ENCODE assay signal across 29 cellular contexts in the genomic region with DNA sequence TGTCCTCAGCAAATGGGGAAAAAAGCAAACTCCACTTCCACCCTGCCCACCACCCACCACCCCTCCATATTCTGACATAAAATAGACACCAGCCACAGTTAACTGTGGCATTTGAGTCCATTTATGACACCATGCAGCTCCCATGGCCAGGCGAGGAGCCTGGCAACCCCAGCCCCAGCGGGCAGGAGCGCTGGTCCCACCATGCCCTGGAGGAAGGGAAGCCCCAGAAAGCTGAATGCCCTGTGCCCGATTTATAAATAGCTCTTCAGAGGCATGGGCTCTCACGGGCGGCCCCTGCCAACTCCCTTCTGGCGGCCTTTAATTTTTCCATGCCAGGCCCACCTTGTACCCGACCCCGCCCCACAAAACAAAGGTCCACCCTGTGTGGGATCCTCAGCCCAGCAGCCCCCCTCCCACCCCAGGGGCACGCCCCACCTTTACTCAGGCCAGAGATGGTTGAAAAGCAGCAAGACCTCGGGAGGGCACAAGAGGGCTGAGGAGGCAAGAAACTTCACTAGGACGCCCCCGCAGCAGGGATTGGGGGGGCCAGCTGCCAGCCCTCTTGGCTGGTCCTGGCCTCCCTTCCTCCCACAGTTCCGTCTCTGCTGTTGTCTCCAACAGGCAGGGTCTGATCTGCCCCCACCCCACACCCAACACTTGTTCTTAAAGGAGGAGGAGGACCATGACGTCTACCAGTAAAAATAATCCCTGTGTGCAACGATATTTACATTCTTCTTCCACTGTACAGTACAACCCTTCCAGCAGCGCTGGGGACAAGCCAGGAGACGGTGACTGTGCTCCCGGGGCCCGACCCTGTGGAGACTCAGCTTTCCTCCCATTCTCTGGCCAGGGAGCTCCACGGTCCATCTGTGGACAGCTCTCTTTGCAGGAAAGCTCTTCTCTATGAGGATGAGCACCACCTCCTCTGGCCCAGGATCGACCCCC.
DNase-seq lines count a peak whose midpoint lies in the region; ATAC-seq and TF ChIP-seq lines count a peak whose summit lies in the region.
"Had no signal": no experiment of that assay in that cellular context is flagged by ENCODE, and none has a peak within 500 bp of the region (broad histone marks: within the 10 kb centered on the region; RNA-seq: fewer than 3 reads in every experiment).

No MANE protein-coding gene starts in this region.

- no peak overlapping the region for H2AFZ ChIP-seq in H9 (ENCODE audit: low read length)
- no peak overlapping the region for H2AFZ ChIP-seq in mesenchymal stem cell (ENCODE audit: low read depth, low read length)

- no peak overlapping the region for H2BK15ac ChIP-seq in H9 (ENCODE audit: low read depth, low read length)
- H2BK15ac ChIP-seq in mesenchymal stem cell (ENCODE audit: low read depth, poor library complexity, severe bottlenecking): peak overlapping the region; percentile 45

- no peaks in the 10 kb centered on the region for H3K27me3 ChIP-seq in H9 (ENCODE audit: insufficient read depth, low read length)
- H3K27me3 ChIP-seq in mesenchymal stem cell (ENCODE audit: control insufficient read depth in 1 of 2, insufficient read depth in 1 of 2, low read length in 2 of 2): no peaks in the 10 kb centered on the region
- H3K27me3 ChIP-seq in gastrocnemius medialis: no peaks in the 10 kb centered on the region
- H3K27me3 ChIP-seq: BLaER1, body of pancreas, dorsolateral prefrontal cortex, esophagus squamous epithelium had no signal

- no CpG with 5 or more reads among the region's 22 CpGs for WGBS in H9 (ENCODE audit: extremely low coverage, insufficient read length, low lambda C conversion rate)
- WGBS in mesenchymal stem cell: 90% methylated on average over 22 of the region's 22 CpGs

- H3K79me2 ChIP-seq in H9 (ENCODE audit: insufficient read depth, low read length): no peaks in the 10 kb centered on the region

- intact Hi-C loops in gastrocnemius medialis (cut with DNase I; ENCODE audit: low total_unique reads): loop anchor here (5.0 kb wide), 1 partner anchor 258 kb away; no protein-coding TSS in a partner anchor
- intact Hi-C loops in activated CD4-positive, alpha-beta T cell treated with anti-CD3 and anti-CD28 coated beads, Interleukin-2, amount 10 ng/mL, durations not matched to agents 24 days and 14 days (cut with micrococcal nuclease): no loop called here

- H3K36me3 Mint-ChIP-seq in H9 (ENCODE audit: insufficient read depth in 1 of 3, low read depth in 3 of 3) (no peaks in the 10 kb centered on the region; a peak in 1 of 7 replicates), chondrocyte (ENCODE audit: low read depth) (peaks cover 1% of the 10 kb centered on the region)
- no peaks in the 10 kb centered on the region for H3K36me3 Mint-ChIP-seq in activated CD4-positive, alpha-beta T cell treated with anti-CD3 and anti-CD28 coated beads, Interleukin-2, amount 10 ng/mL, durations not matched to agents 24 days and 14 days (ENCODE audit: low read depth)
- H3K36me3 Mint-ChIP-seq: naive B cell; stimulated activated effector memory CD8-positive, alpha-beta T cell treated with anti-CD3 and anti-CD28 coated beads, Interleukin-12 subunit alpha, Interleukin-12 subunit beta, amount 100 ng/mL, for 72 hours; type B pancreatic cell had no signal

- H3K4me2 ChIP-seq in H9 (ENCODE audit: insufficient read depth, insufficient read length, low read length): no peak overlapping the region
- H3K4me2 ChIP-seq in mesenchymal stem cell (ENCODE audit: low read length, poor library complexity, severe bottlenecking): no peak overlapping the region
- H3K4me2 ChIP-seq: BLaER1 had no signal

- no peak overlapping the region for H3K56ac ChIP-seq in H9 (ENCODE audit: insufficient read length, low read depth, low read length)

- ATAC-seq in gastrocnemius medialis (peak; percentile 36 to 60), HG02973 (IDR thresholded peaks at IDR 0.05; ENCODE audit: unreplicated experiment) (no peak)
- ATAC-seq: activated CD8-positive, alpha-beta T cell treated with anti-CD3 and anti-CD28 coated beads, Interleukin-2, amount 10 ng/mL, durations not matched to agents 7 days and 5 days; body of pancreas; Panc1; stimulated activated effector memory CD8-positive, alpha-beta T cell treated with anti-CD3 and anti-CD28 coated beads, Interleukin-12 subunit alpha, Interleukin-12 subunit beta, amount 100 ng/mL, for 72 hours had no signal

- H3K18ac ChIP-seq in H9 (ENCODE audit: insufficient read length, low read depth, low read length): no peak overlapping the region
- H3K18ac ChIP-seq in mesenchymal stem cell (ENCODE audit: low read depth in 1 of 2, low read length in 2 of 2): peak overlapping the region; percentile 43 to 66

- H2BK120ac ChIP-seq in H9 (ENCODE audit: low read depth, low read length, poor library complexity, severe bottlenecking): no peak overlapping the region
- no peak overlapping the region for H2BK120ac ChIP-seq in mesenchymal stem cell (ENCODE audit: low read depth, low read length)

- H3K9me3 ChIP-seq in H9 (ENCODE audit: control insufficient read depth, low read depth, low read length): no peaks in the 10 kb centered on the region
- H3K9me3 ChIP-seq in mesenchymal stem cell (ENCODE audit: control insufficient read depth, low read length): no peaks in the 10 kb centered on the region
- H3K9me3 ChIP-seq in gastrocnemius medialis: no peaks in the 10 kb centered on the region
- H3K9me3 ChIP-seq: BLaER1, body of pancreas, esophagus squamous epithelium, prostate gland had no signal

- H3K9ac ChIP-seq in H9 (ENCODE audit: extremely low read depth, insufficient read length, low read length) (no peak overlapping the region), mesenchymal stem cell (ENCODE audit: low read length) (no peak overlapping the region)
- H3K9ac ChIP-seq: BLaER1 had no signal

- H3K9me3 Mint-ChIP-seq in H9: no peaks in the 10 kb centered on the region; a peak in 2 of 5 replicates
- H3K9me3 Mint-ChIP-seq in chondrocyte (ENCODE audit: low read depth): no peaks in the 10 kb centered on the region
- H3K9me3 Mint-ChIP-seq in activated CD4-positive, alpha-beta T cell treated with anti-CD3 and anti-CD28 coated beads, Interleukin-2, amount 10 ng/mL, durations not matched to agents 24 days and 14 days: no peaks in the 10 kb centered on the region
- H3K9me3 Mint-ChIP-seq: activated naive CD4-positive, alpha-beta T cell treated with anti-CD3 and anti-CD28 coated beads for 36 hours; stimulated activated effector memory CD8-positive, alpha-beta T cell treated with anti-CD3 and anti-CD28 coated beads, Interleukin-12 subunit alpha, Interleukin-12 subunit beta, amount 100 ng/mL, for 72 hours; type B pancreatic cell had no signal

- no peak overlapping the region for H3K4me3 Mint-ChIP-seq in H9
- no peak overlapping the region for H3K4me3 Mint-ChIP-seq in chondrocyte (ENCODE audit: unreplicated experiment)
- H3K4me3 Mint-ChIP-seq in activated CD4-positive, alpha-beta T cell treated with anti-CD3 and anti-CD28 coated beads, Interleukin-2, amount 10 ng/mL, durations not matched to agents 24 days and 14 days: no peak overlapping the region
- H3K4me3 Mint-ChIP-seq: activated CD8-positive, alpha-beta T cell treated with anti-CD3 and anti-CD28 coated beads, Interleukin-2, amount 10 ng/mL, durations not matched to agents 7 days and 5 days; activated naive CD4-positive, alpha-beta T cell treated with anti-CD3 and anti-CD28 coated beads for 36 hours; naive B cell; stimulated activated effector memory CD8-positive, alpha-beta T cell treated with anti-CD3 and anti-CD28 coated beads, Interleukin-12 subunit alpha, Interleukin-12 subunit beta, amount 100 ng/mL, for 72 hours; type B pancreatic cell had no signal

- no peak overlapping the region for H4K5ac ChIP-seq in H9 (ENCODE audit: insufficient read length, low read depth, low read length)

- peaks cover 19% of the 10 kb centered on the region for H3K27me3 Mint-ChIP-seq in H9 (ENCODE audit: low read depth)
- peaks cover 9% of the 10 kb centered on the region for H3K27me3 Mint-ChIP-seq in chondrocyte (ENCODE audit: low read depth)
- H3K27me3 Mint-ChIP-seq in activated CD4-positive, alpha-beta T cell treated with anti-CD3 and anti-CD28 coated beads, Interleukin-2, amount 10 ng/mL, durations not matched to agents 24 days and 14 days: peaks cover 6% of the 10 kb centered on the region

- no peaks in the 10 kb centered on the region for H4K20me1 ChIP-seq in H9 (ENCODE audit: control insufficient read depth, insufficient read depth, insufficient read length)
- H4K20me1 ChIP-seq: BLaER1 had no signal

- DNase-seq in H9 (peak; percentile 28), chondrocyte (ENCODE audit: low spot score) (no peak), mesenchymal stem cell (no peak), gastrocnemius medialis (peak; percentile 25 to 28), C1 segment of cervical spinal cord (lab: John Stamatoyannopoulos, UW) (no peak)
- no peak for DNase-seq in activated CD4-positive, alpha-beta T cell treated with anti-CD3 and anti-CD28 coated beads, Interleukin-2, amount 10 ng/mL, durations not matched to agents 24 days and 14 days
- DNase-seq: activated CD8-positive, alpha-beta T cell treated with anti-CD3 and anti-CD28 coated beads, Interleukin-2, amount 10 ng/mL, durations not matched to agents 7 days and 5 days; activated naive CD4-positive, alpha-beta T cell treated with anti-CD3 and anti-CD28 coated beads for 36 hours; body of pancreas; cerebellar nuclear complex; DMS53; dorsolateral prefrontal cortex; esophagus squamous epithelium; foreskin melanocyte; hypothalamus; KBM-7; MM.1S; naive B cell; NCI-H1105 treated with DMSO at 0.1 percent for 48 hours; NCI-H2029 treated with DMSO at 0.1 percent for 48 hours; NCI-H524 treated with DMSO at 0.1 percent for 48 hours; SHP77 treated with DMSO at 0.1 percent for 48 hours; SW 1271 had no signal

- H3K27ac ChIP-seq in H9 (ENCODE audit: insufficient read length, low read depth, low read length) (no peak overlapping the region), mesenchymal stem cell (ENCODE audit: low read length, poor library complexity, severe bottlenecking) (no peak overlapping the region), gastrocnemius medialis (peak overlapping the region; percentile 54 to 80 (median 75))
- H3K27ac ChIP-seq: BLaER1, body of pancreas, dorsolateral prefrontal cortex, esophagus squamous epithelium, prostate gland had no signal

- H4K91ac ChIP-seq in H9 (ENCODE audit: insufficient read length, low read depth, low read length) (no peak overlapping the region), mesenchymal stem cell (ENCODE audit: low read length) (peak overlapping the region; percentile 58)

- H2BK5ac ChIP-seq in H9 (ENCODE audit: insufficient read length, low read length) (no peak overlapping the region), mesenchymal stem cell (ENCODE audit: low read depth, low read length, poor library complexity, severe bottlenecking) (no peak overlapping the region)

- H3K36me3 ChIP-seq in mesenchymal stem cell (ENCODE audit: control insufficient read depth in 1 of 2, insufficient read depth in 2 of 2, low read depth in 1 of 2, low read length in 2 of 2) (no peaks in the 10 kb centered on the region), gastrocnemius medialis (no peaks in the 10 kb centered on the region)
- H3K36me3 ChIP-seq: BLaER1, esophagus squamous epithelium, prostate gland had no signal

- no peak overlapping the region for H2AK5ac ChIP-seq in H9 (ENCODE audit: insufficient read length, low read length)
- no peak overlapping the region for H2AK5ac ChIP-seq in mesenchymal stem cell (ENCODE audit: low read length, severe bottlenecking)

- no peak overlapping the region for H3K4me3 ChIP-seq in mesenchymal stem cell (ENCODE audit: insufficient read depth in 1 of 2, low read depth in 1 of 2, low read length in 2 of 2)
- peak overlapping the region in 3 of 4 donors; percentile 30 to 43 (median 34) for H3K4me3 ChIP-seq in gastrocnemius medialis
- H3K4me3 ChIP-seq: BLaER1, body of pancreas, dorsolateral prefrontal cortex, esophagus squamous epithelium, prostate gland had no signal

- no peak overlapping the region for H2BK20ac ChIP-seq in H9 (ENCODE audit: low read depth, low read length, poor library complexity, severe bottlenecking)

- H3K4me1 ChIP-seq in H9 (ENCODE audit: insufficient read depth, low read length): no peaks in the 10 kb centered on the region; the same call in 1 of the 2 replicates
- peaks cover 2% of the 10 kb centered on the region for H3K4me1 ChIP-seq in mesenchymal stem cell (ENCODE audit: control insufficient read depth, insufficient read depth, low read depth, low read length)
- H3K4me1 ChIP-seq in gastrocnemius medialis: peaks cover 10 to 13% of the 10 kb centered on the region in 2 donors
- H3K4me1 ChIP-seq: BLaER1, body of pancreas, prostate gland had no signal

- no peak overlapping the region for H3K4ac ChIP-seq in H9 (ENCODE audit: low read depth, low read length)
- H3K4ac ChIP-seq in mesenchymal stem cell (ENCODE audit: low read depth in 1 of 2, low read length in 2 of 2): no peak overlapping the region

- H3K14ac ChIP-seq in H9 (ENCODE audit: insufficient read depth, low read length) (no peak overlapping the region), mesenchymal stem cell (ENCODE audit: low read length in 2 of 2) (no peak overlapping the region)

- peak in 1 of 2 donors; percentile 30 for TF ChIP-seq POLR2A in gastrocnemius medialis (IDR thresholded peaks at IDR 0.05)

- H3K4me1 Mint-ChIP-seq in H9: peaks cover 26 to 27% of the 10 kb centered on the region in 2 experiments
- peaks cover 3% of the 10 kb centered on the region for H3K4me1 Mint-ChIP-seq in chondrocyte (ENCODE audit: low read depth)
- H3K4me1 Mint-ChIP-seq in activated CD4-positive, alpha-beta T cell treated with anti-CD3 and anti-CD28 coated beads, Interleukin-2, amount 10 ng/mL, durations not matched to agents 24 days and 14 days: no peaks in the 10 kb centered on the region
- H3K4me1 Mint-ChIP-seq: naive B cell had no signal

- in situ Hi-C loops in gastrocnemius medialis (cut with MboI; ENCODE audit: low sequenced_read_pairs in 4 of 4): no loop called here

- H3K23ac ChIP-seq in H9 (ENCODE audit: insufficient read length, low read depth, low read length) (no peak overlapping the region), mesenchymal stem cell (ENCODE audit: low read length in 2 of 2) (peak overlapping the region in 1 of 2 experiments; percentile 5)

- H3K27ac Mint-ChIP-seq in H9 (peak overlapping the region in 2 of 3 experiments; percentile 42 to 83; a peak in 2 of 7 replicates), chondrocyte (ENCODE audit: unreplicated experiment) (peak overlapping the region; percentile 57)
- H3K27ac Mint-ChIP-seq in activated CD4-positive, alpha-beta T cell treated with anti-CD3 and anti-CD28 coated beads, Interleukin-2, amount 10 ng/mL, durations not matched to agents 24 days and 14 days: no peak overlapping the region
- H3K27ac Mint-ChIP-seq: activated CD8-positive, alpha-beta T cell treated with anti-CD3 and anti-CD28 coated beads, Interleukin-2, amount 10 ng/mL, durations not matched to agents 7 days and 5 days; activated naive CD4-positive, alpha-beta T cell treated with anti-CD3 and anti-CD28 coated beads for 36 hours; naive B cell; stimulated activated effector memory CD8-positive, alpha-beta T cell treated with anti-CD3 and anti-CD28 coated beads, Interleukin-12 subunit alpha, Interleukin-12 subunit beta, amount 100 ng/mL, for 72 hours; type B pancreatic cell had no signal

- H3K79me1 ChIP-seq in H9 (ENCODE audit: insufficient read depth, low read depth, low read length, poor library complexity, severe bottlenecking) (no peaks in the 10 kb centered on the region), mesenchymal stem cell (replicated peaks; ENCODE audit: low read length, poor library complexity, severe bottlenecking) (no peaks in the 10 kb centered on the region)

- H2BK12ac ChIP-seq in H9 (ENCODE audit: insufficient read length, low read depth, low read length): no peak overlapping the region
- peak overlapping the region in 1 of 2 experiments; percentile 77 for H2BK12ac ChIP-seq in mesenchymal stem cell (ENCODE audit: low read length in 2 of 2)

- no peak for TF ChIP-seq CTCF in H9 (conservative IDR thresholded peaks at IDR 0.05)
- no peak for TF ChIP-seq CTCF in chondrocyte (IDR thresholded peaks at IDR 0.05)
- TF ChIP-seq CTCF in gastrocnemius medialis (IDR thresholded peaks at IDR 0.05 in 4 of 5, conservative IDR thresholded peaks at IDR 0.05 in 1 of 5): no peak

- H3T11ph ChIP-seq in H9 (ENCODE audit: low read length): no peak overlapping the region

- H3K23me2 ChIP-seq in H9 (ENCODE audit: insufficient read length, low read depth, low read length, poor library complexity, severe bottlenecking): no peaks in the 10 kb centered on the region

- H4K8ac ChIP-seq in H9 (replicated peaks; ENCODE audit: insufficient read length, low read depth, low read length) (no peak overlapping the region), mesenchymal stem cell (ENCODE audit: low read length) (no peak overlapping the region)

Comparison
In these comparisons a context has a peak if more than half of its experiments do, and no peak if none do; other contexts are left out.
1. DNase-seq: peak in H9 (single experiment) and gastrocnemius medialis (2 of 2); none in chondrocyte (single experiment), mesenchymal stem cell (single experiment), C1 segment of cervical spinal cord (0 of 14) and activated CD4-positive, alpha-beta T cell treated with anti-CD3 and anti-CD28 coated beads, Interleukin-2, amount 10 ng/mL, durations not matched to agents 24 days and 14 days (single experiment).
2. H3K27ac ChIP-seq: peak in gastrocnemius medialis (4 of 4); none in H9 (single experiment) and mesenchymal stem cell (single experiment).
3. H3K4me3 ChIP-seq: peak in gastrocnemius medialis (3 of 4); none in mesenchymal stem cell (0 of 2).